Comparison of ENCODE assay signal across 8 cellular contexts in genomic region chr2:37585295-37585908, GRCh38.
DNase-seq lines count a peak whose midpoint lies in the region; ATAC-seq and TF ChIP-seq lines count a peak whose summit lies in the region.

No MANE protein-coding gene starts in this region.

- H3K27me3 Mint-ChIP-seq in Caco-2 (ENCODE audit: insufficient read depth, unreplicated experiment) = no peaks in the 10 kb centered on the region
- H3K27me3 Mint-ChIP-seq in T-helper 1 cell treated with Interleukin-12 subunit alpha and Interleukin-12 subunit beta and Interleukin-4 antibody, amounts not matched to agents 30 μg/mL and 1 μg/mL, for 36 hours (ENCODE audit: low read depth) = no peaks in the 10 kb centered on the region
- H3K27me3 Mint-ChIP-seq in stimulated activated naive CD8-positive, alpha-beta T cell treated with anti-CD3 and anti-CD28 coated beads, Interleukin-15, amount 100 ng/mL, for 72 hours = no peaks in the 10 kb centered on the region

- H3K36me3 ChIP-seq in Caco-2 (ENCODE audit: control insufficient read depth, insufficient read depth, low read length) (no peaks in the 10 kb centered on the region), fibroblast of lung (ENCODE audit: control insufficient read depth, insufficient read depth, low read length) (no peaks in the 10 kb centered on the region)

- H3K27ac Mint-ChIP-seq in Caco-2 (ENCODE audit: unreplicated experiment) = peak overlapping the region; percentile 84
- H3K27ac Mint-ChIP-seq in T-helper 1 cell treated with Interleukin-12 subunit alpha and Interleukin-12 subunit beta and Interleukin-4 antibody, amounts not matched to agents 30 μg/mL and 1 μg/mL, for 36 hours = peak overlapping the region; percentile 94
- H3K27ac Mint-ChIP-seq in stimulated activated naive CD8-positive, alpha-beta T cell treated with anti-CD3 and anti-CD28 coated beads, Interleukin-15, amount 100 ng/mL, for 72 hours = peak overlapping the region; percentile 20 to 89

- no peak overlapping the region for H3K9ac ChIP-seq in fibroblast of lung (ENCODE audit: insufficient read depth, low read length)

- BruUV-seq in Caco-2 (replicated peaks; lab: Mats Ljungman, UMichigan) = no TSS peak

- intact Hi-C loops in Caco-2 (cut with micrococcal nuclease; ENCODE audit: unreplicated experiment) = no loop called here

- ATAC-seq in GM21786 (IDR thresholded peaks at IDR 0.05; ENCODE audit: unreplicated experiment) = peak; percentile 38
- no peak for ATAC-seq in stimulated activated naive CD8-positive, alpha-beta T cell treated with anti-CD3 and anti-CD28 coated beads, Interleukin-15, amount 100 ng/mL, for 72 hours

- POLR2A ChIA-PET in Caco-2 (lab: Charles Lee) = interaction anchor here (0.7 kb wide), 1 partner anchor 11 kb away, joined by 4 read pairs; no protein-coding TSS in a partner anchor

- no peaks in the 10 kb centered on the region for H4K20me1 ChIP-seq in fibroblast of lung (ENCODE audit: control insufficient read depth, extremely low read depth, insufficient read depth, low read length)

- no peaks in the 10 kb centered on the region for H3K36me3 Mint-ChIP-seq in Caco-2 (ENCODE audit: insufficient read depth, unreplicated experiment)
- peaks cover 1% of the 10 kb centered on the region for H3K36me3 Mint-ChIP-seq in T-helper 1 cell treated with Interleukin-12 subunit alpha and Interleukin-12 subunit beta and Interleukin-4 antibody, amounts not matched to agents 30 μg/mL and 1 μg/mL, for 36 hours (ENCODE audit: low read depth)

- H3K4me1 ChIP-seq in Caco-2 (peaks cover 73% of the 10 kb centered on the region), fibroblast of lung (ENCODE audit: control insufficient read depth, extremely low read depth, insufficient read depth, low read length) (peaks cover 43% of the 10 kb centered on the region)

- peaks cover 51% of the 10 kb centered on the region for H3K4me1 Mint-ChIP-seq in Caco-2 (ENCODE audit: low read depth, unreplicated experiment)
- H3K4me1 Mint-ChIP-seq in T-helper 1 cell treated with Interleukin-12 subunit alpha and Interleukin-12 subunit beta and Interleukin-4 antibody, amounts not matched to agents 30 μg/mL and 1 μg/mL, for 36 hours (ENCODE audit: low read depth) = peaks cover 56% of the 10 kb centered on the region
- H3K4me1 Mint-ChIP-seq in stimulated activated naive CD8-positive, alpha-beta T cell treated with anti-CD3 and anti-CD28 coated beads, Interleukin-15, amount 100 ng/mL, for 72 hours = peaks cover 81% of the 10 kb centered on the region

- DNase-seq in Caco-2 = peak; percentile 32 to 46
- DNase-seq in fibroblast of lung (ENCODE audit: low read depth in 2 of 2) = peak; percentile 43 to 72
- no peak for DNase-seq in stimulated activated naive CD8-positive, alpha-beta T cell treated with anti-CD3 and anti-CD28 coated beads, Interleukin-15, amount 100 ng/mL, for 72 hours
- DNase-seq in iPS-NIHi11 (ENCODE audit: low spot score) = no peak
- no peak for DNase-seq in GOT3 (lab: John Stamatoyannopoulos, UW)
- DNase-seq in putamen (ENCODE audit: low spot score) = no peak

- H2AFZ ChIP-seq in fibroblast of lung (ENCODE audit: low read length) = no peak overlapping the region

- H3K27me3 ChIP-seq in Caco-2 (replicated peaks; ENCODE audit: control insufficient read depth, insufficient read depth, low read length) (no peaks in the 10 kb centered on the region), fibroblast of lung (ENCODE audit: control insufficient read depth, insufficient read depth, low read length) (no peaks in the 10 kb centered on the region)

- H3K9me3 ChIP-seq in Caco-2 = no peaks in the 10 kb centered on the region
- no peaks in the 10 kb centered on the region for H3K9me3 ChIP-seq in fibroblast of lung (ENCODE audit: control insufficient read depth, insufficient read depth, low read depth, low read length)

- TF ChIP-seq CTCF in Caco-2 (IDR thresholded peaks at IDR 0.05; ENCODE audit: insufficient read depth in 1 of 2, low read depth in 1 of 2, low read length in 1 of 2, severe bottlenecking in 1 of 2, unreplicated experiment in 1 of 2) = no peak
- no peak for TF ChIP-seq CTCF in fibroblast of lung (conservative IDR thresholded peaks at IDR 0.05 in 1 of 2, IDR thresholded peaks at IDR 0.05 in 1 of 2; ENCODE audit: low read depth in 1 of 2, low read length in 2 of 2)

- H3K4me3 ChIP-seq in Caco-2 (ENCODE audit: low read depth, low read length) (no peak overlapping the region), fibroblast of lung (replicated peaks in 1 of 4; ENCODE audit: control extremely low read depth in 1 of 4, insufficient read depth in 1 of 4, low read depth in 3 of 4, low read length in 4 of 4) (no peak overlapping the region)

- H3K27ac ChIP-seq in fibroblast of lung (ENCODE audit: insufficient read depth, low read length) = no peak overlapping the region

- no peaks in the 10 kb centered on the region for H3K79me2 ChIP-seq in fibroblast of lung (ENCODE audit: control insufficient read depth, insufficient read depth, low read length)

- CTCF ChIA-PET in Caco-2 (lab: Charles Lee) = no interaction called here

- H3K4me2 ChIP-seq in fibroblast of lung (ENCODE audit: extremely low read depth, insufficient read depth, low read length) = peak overlapping the region; percentile 36

- H3K4me3 Mint-ChIP-seq in Caco-2 (ENCODE audit: unreplicated experiment) = peak overlapping the region; percentile 53
- peak overlapping the region; percentile 76 for H3K4me3 Mint-ChIP-seq in T-helper 1 cell treated with Interleukin-12 subunit alpha and Interleukin-12 subunit beta and Interleukin-4 antibody, amounts not matched to agents 30 μg/mL and 1 μg/mL, for 36 hours
- H3K4me3 Mint-ChIP-seq in stimulated activated naive CD8-positive, alpha-beta T cell treated with anti-CD3 and anti-CD28 coated beads, Interleukin-15, amount 100 ng/mL, for 72 hours = peak overlapping the region; percentile 80

- peaks cover under 1% of the 10 kb centered on the region for H3K9me3 Mint-ChIP-seq in Caco-2 (ENCODE audit: unreplicated experiment)
- H3K9me3 Mint-ChIP-seq in T-helper 1 cell treated with Interleukin-12 subunit alpha and Interleukin-12 subunit beta and Interleukin-4 antibody, amounts not matched to agents 30 μg/mL and 1 μg/mL, for 36 hours = peaks cover under 1% of the 10 kb centered on the region
- no peaks in the 10 kb centered on the region for H3K9me3 Mint-ChIP-seq in stimulated activated naive CD8-positive, alpha-beta T cell treated with anti-CD3 and anti-CD28 coated beads, Interleukin-15, amount 100 ng/mL, for 72 hours

Comparison
In these comparisons a context has a peak if more than half of its experiments do, and no peak if none do; other contexts are left out.
1. DNase-seq: peak in Caco-2 (2 of 2) and fibroblast of lung (2 of 2); none in stimulated activated naive CD8-positive, alpha-beta T cell treated with anti-CD3 and anti-CD28 coated beads, Interleukin-15, amount 100 ng/mL, for 72 hours (0 of 2), iPS-NIHi11 (single experiment), GOT3 (single experiment) and putamen (single experiment).
2. Peak in every context shown above with its lines, with median percentiles within 50 percentile points of each other: H3K27ac Mint-ChIP-seq and H3K4me3 Mint-ChIP-seq.